In genomic region chr7:116353614-116354013, GRCh38 we compare ENCODE assay signal across 1 cellular context.
TF ChIP-seq lines count a peak whose summit lies in the region.

No MANE protein-coding gene starts in this region.

TF ChIP-seq in WTC11, 78 proteins besides CTCF, POLR2A, EP300 and RAD21 (continued from another document):
- TF ChIP-seq PRDM15 (CRISPR knock-in tag; IDR thresholded peaks at IDR 0.05) (no peak), CREB1 (CRISPR knock-in tag; IDR thresholded peaks at IDR 0.05) (no peak), GRHL2 (CRISPR knock-in tag; IDR thresholded peaks at IDR 0.05; ENCODE audit: insufficient replicate concordance, severe bottlenecking) (no peak), TCF7 (CRISPR knock-in tag; IDR thresholded peaks at IDR 0.05; ENCODE audit: low read depth) (no peak)
- TF ChIP-seq, protein P1, sequence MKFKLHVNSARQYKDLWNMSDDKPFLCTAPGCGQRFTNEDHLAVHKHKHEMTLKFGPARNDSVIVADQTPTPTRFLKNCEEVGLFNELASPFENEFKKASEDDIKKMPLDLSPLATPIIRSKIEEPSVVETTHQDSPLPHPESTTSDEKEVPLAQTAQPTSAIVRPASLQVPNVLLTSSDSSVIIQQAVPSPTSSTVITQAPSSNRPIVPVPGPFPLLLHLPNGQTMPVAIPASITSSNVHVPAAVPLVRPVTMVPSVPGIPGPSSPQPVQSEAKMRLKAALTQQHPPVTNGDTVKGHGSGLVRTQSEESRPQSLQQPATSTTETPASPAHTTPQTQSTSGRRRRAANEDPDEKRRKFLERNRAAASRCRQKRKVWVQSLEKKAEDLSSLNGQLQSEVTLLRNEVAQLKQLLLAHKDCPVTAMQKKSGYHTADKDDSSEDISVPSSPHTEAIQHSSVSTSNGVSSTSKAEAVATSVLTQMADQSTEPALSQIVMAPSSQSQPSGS (CRISPR knock-in tag; IDR thresholded peaks at IDR 0.05; ENCODE audit: borderline replicate concordance, low read depth) = no peak
- TF ChIP-seq, protein P2, sequence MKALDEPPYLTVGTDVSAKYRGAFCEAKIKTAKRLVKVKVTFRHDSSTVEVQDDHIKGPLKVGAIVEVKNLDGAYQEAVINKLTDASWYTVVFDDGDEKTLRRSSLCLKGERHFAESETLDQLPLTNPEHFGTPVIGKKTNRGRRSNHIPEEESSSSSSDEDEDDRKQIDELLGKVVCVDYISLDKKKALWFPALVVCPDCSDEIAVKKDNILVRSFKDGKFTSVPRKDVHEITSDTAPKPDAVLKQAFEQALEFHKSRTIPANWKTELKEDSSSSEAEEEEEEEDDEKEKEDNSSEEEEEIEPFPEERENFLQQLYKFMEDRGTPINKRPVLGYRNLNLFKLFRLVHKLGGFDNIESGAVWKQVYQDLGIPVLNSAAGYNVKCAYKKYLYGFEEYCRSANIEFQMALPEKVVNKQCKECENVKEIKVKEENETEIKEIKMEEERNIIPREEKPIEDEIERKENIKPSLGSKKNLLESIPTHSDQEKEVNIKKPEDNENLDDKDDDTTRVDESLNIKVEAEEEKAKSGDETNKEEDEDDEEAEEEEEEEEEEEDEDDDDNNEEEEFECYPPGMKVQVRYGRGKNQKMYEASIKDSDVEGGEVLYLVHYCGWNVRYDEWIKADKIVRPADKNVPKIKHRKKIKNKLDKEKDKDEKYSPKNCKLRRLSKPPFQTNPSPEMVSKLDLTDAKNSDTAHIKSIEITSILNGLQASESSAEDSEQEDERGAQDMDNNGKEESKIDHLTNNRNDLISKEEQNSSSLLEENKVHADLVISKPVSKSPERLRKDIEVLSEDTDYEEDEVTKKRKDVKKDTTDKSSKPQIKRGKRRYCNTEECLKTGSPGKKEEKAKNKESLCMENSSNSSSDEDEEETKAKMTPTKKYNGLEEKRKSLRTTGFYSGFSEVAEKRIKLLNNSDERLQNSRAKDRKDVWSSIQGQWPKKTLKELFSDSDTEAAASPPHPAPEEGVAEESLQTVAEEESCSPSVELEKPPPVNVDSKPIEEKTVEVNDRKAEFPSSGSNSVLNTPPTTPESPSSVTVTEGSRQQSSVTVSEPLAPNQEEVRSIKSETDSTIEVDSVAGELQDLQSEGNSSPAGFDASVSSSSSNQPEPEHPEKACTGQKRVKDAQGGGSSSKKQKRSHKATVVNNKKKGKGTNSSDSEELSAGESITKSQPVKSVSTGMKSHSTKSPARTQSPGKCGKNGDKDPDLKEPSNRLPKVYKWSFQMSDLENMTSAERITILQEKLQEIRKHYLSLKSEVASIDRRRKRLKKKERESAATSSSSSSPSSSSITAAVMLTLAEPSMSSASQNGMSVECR (CRISPR knock-in tag; IDR thresholded peaks at IDR 0.05; ENCODE audit: borderline replicate concordance) = no peak
